Comparison of ENCODE assay signal across 31 cellular contexts in genomic region chr4:159926871-159927270, GRCh38.
DNase-seq lines count a peak whose midpoint lies in the region; ATAC-seq and TF ChIP-seq lines count a peak whose summit lies in the region.
"Had no signal": no experiment of that assay in that cellular context is flagged by ENCODE, and none has a peak within 500 bp of the region (broad histone marks: within the 10 kb centered on the region; RNA-seq: fewer than 3 reads in every experiment).

No MANE protein-coding gene starts in this region.

- H3K9me3 Mint-ChIP-seq in endodermal cell: peaks cover 62% of the 10 kb centered on the region
- peaks cover 4 to 48% (median 28%) of the 10 kb centered on the region in 9 donors for H3K9me3 Mint-ChIP-seq in naive thymus-derived CD8-positive, alpha-beta T cell

- no peak overlapping the region for H3K9ac ChIP-seq in PC-3 (ENCODE audit: low read length)
- no peak overlapping the region for H3K9ac ChIP-seq in endodermal cell (ENCODE audit: extremely low read depth, low read length, poor library complexity, severe bottlenecking)

- no peak for TF ChIP-seq CTCF in PC-3 (conservative IDR thresholded peaks at IDR 0.05; ENCODE audit: low read depth, low read length)
- no peak for TF ChIP-seq CTCF in endodermal cell (conservative IDR thresholded peaks at IDR 0.05)
- TF ChIP-seq CTCF in retinal pigment epithelial cell (conservative IDR thresholded peaks at IDR 0.05; ENCODE audit: low read depth, low read length): no peak

- 80% methylated on average over 1 of the region's 1 CpG; no CpG with 5 or more reads in 1 of the 2 experiments for WGBS in endodermal cell (ENCODE audit: insufficient coverage in 1 of 2, insufficient read length in 1 of 2), 2 experiments

- no peaks in the 10 kb centered on the region for H3K27me3 ChIP-seq in PC-3 (ENCODE audit: low read length)
- no peaks in the 10 kb centered on the region for H3K27me3 ChIP-seq in endodermal cell (ENCODE audit: control insufficient read depth, insufficient read depth, low read length, poor library complexity, severe bottlenecking)
- H3K27me3 ChIP-seq: stomach, tibial artery had no signal

- no peak overlapping the region for H3K27ac ChIP-seq in PC-3 (ENCODE audit: low read length)
- no peak overlapping the region for H3K27ac ChIP-seq in endodermal cell (ENCODE audit: low read depth, low read length)
- H3K27ac ChIP-seq: SK-N-MC, stomach, tibial artery had no signal

- no peaks in the 10 kb centered on the region for H3K79me2 ChIP-seq in PC-3 (ENCODE audit: low read length)

- H3K36me3 ChIP-seq in PC-3 (ENCODE audit: low read depth, low read length): no peaks in the 10 kb centered on the region; the same call in 1 of the 2 replicates
- no peaks in the 10 kb centered on the region for H3K36me3 ChIP-seq in endodermal cell (ENCODE audit: control insufficient read depth, insufficient read depth, low read length)
- H3K36me3 ChIP-seq: HAP-1, stomach, tibial artery had no signal

- H3K27me3 Mint-ChIP-seq in endodermal cell (ENCODE audit: insufficient read depth): no peaks in the 10 kb centered on the region
- no peaks in the 10 kb centered on the region for H3K27me3 Mint-ChIP-seq in naive thymus-derived CD8-positive, alpha-beta T cell
- H3K27me3 Mint-ChIP-seq: activated CD8-positive, alpha-beta memory T cell treated with anti-CD3 and anti-CD28 coated beads, Interleukin-2, amount 10 ng/mL, durations not matched to agents 7 days and 5 days had no signal

- CTCF ChIA-PET in PC-3 (lab: Charles Lee): no interaction called here

- peaks cover 2% of the 10 kb centered on the region for H3K36me3 Mint-ChIP-seq in endodermal cell (ENCODE audit: low read depth)
- peaks cover 0 to 16% (median 0%) of the 10 kb centered on the region in 3 donors for H3K36me3 Mint-ChIP-seq in naive thymus-derived CD8-positive, alpha-beta T cell
- H3K36me3 Mint-ChIP-seq: activated CD8-positive, alpha-beta memory T cell treated with anti-CD3 and anti-CD28 coated beads, Interleukin-2, amount 10 ng/mL, durations not matched to agents 7 days and 5 days; immature natural killer cell had no signal

- no peaks in the 10 kb centered on the region for H3K9me3 ChIP-seq in PC-3 (ENCODE audit: low read length)
- peaks cover 43% of the 10 kb centered on the region for H3K9me3 ChIP-seq in endodermal cell (ENCODE audit: control insufficient read depth, low read length)
- H3K9me3 ChIP-seq: HAP-1 had no signal

- H3K4me3 Mint-ChIP-seq in endodermal cell: no peak overlapping the region
- H3K4me3 Mint-ChIP-seq in naive thymus-derived CD8-positive, alpha-beta T cell: no peak overlapping the region
- H3K4me3 Mint-ChIP-seq: activated CD8-positive, alpha-beta memory T cell treated with anti-CD3 and anti-CD28 coated beads, Interleukin-2, amount 10 ng/mL, durations not matched to agents 7 days and 5 days; immature natural killer cell had no signal

- no peak overlapping the region for H3K4me3 ChIP-seq in PC-3 (ENCODE audit: low read length)
- peak overlapping the region; percentile 53 for H3K4me3 ChIP-seq in endodermal cell (ENCODE audit: low read length)
- H3K4me3 ChIP-seq in retinal pigment epithelial cell (ENCODE audit: low read length): no peak overlapping the region
- H3K4me3 ChIP-seq: HAP-1, K562, SK-N-MC, stomach, tibial artery had no signal

- no peak overlapping the region for H3K4me2 ChIP-seq in PC-3 (ENCODE audit: low read length)

- H3F3A ChIP-seq in PC-3 (ENCODE audit: low read length, unreplicated experiment): no peaks in the 10 kb centered on the region

- H3K4me1 Mint-ChIP-seq in endodermal cell: peaks cover 2% of the 10 kb centered on the region
- no peaks in the 10 kb centered on the region for H3K4me1 Mint-ChIP-seq in naive thymus-derived CD8-positive, alpha-beta T cell
- H3K4me1 Mint-ChIP-seq: activated CD8-positive, alpha-beta memory T cell treated with anti-CD3 and anti-CD28 coated beads, Interleukin-2, amount 10 ng/mL, durations not matched to agents 7 days and 5 days; immature natural killer cell had no signal

- no peaks in the 10 kb centered on the region for H4K20me1 ChIP-seq in PC-3 (ENCODE audit: low read length)

- H3K27ac Mint-ChIP-seq in endodermal cell: no peak overlapping the region
- H3K27ac Mint-ChIP-seq in naive thymus-derived CD8-positive, alpha-beta T cell: no peak overlapping the region
- H3K27ac Mint-ChIP-seq: activated CD8-positive, alpha-beta memory T cell treated with anti-CD3 and anti-CD28 coated beads, Interleukin-2, amount 10 ng/mL, durations not matched to agents 7 days and 5 days; immature natural killer cell had no signal

- no peak overlapping the region for H2AFZ ChIP-seq in PC-3 (ENCODE audit: low read length)

- H3K9me2 ChIP-seq in PC-3 (replicated peaks; ENCODE audit: low read length): no peaks in the 10 kb centered on the region

- ATAC-seq in PC-3 (no peak), GM19023 (IDR thresholded peaks at IDR 0.05; ENCODE audit: unreplicated experiment) (no peak), GM18867 (IDR thresholded peaks at IDR 0.05; ENCODE audit: unreplicated experiment) (no peak)
- ATAC-seq in naive thymus-derived CD8-positive, alpha-beta T cell: no peak
- ATAC-seq: activated CD8-positive, alpha-beta memory T cell treated with anti-CD3 and anti-CD28 coated beads, Interleukin-2, amount 10 ng/mL, durations not matched to agents 7 days and 5 days; K562; left lobe of liver; right cardiac atrium had no signal

- intact Hi-C loops in PC-3 (cut with micrococcal nuclease): no loop called here

- H3K4me1 ChIP-seq in PC-3 (ENCODE audit: insufficient read depth, low read length) (no peaks in the 10 kb centered on the region), endodermal cell (ENCODE audit: control insufficient read depth, insufficient read depth, low read length) (no peaks in the 10 kb centered on the region)
- H3K4me1 ChIP-seq: Caco-2, HAP-1, stomach, tibial artery had no signal

- POLR2A ChIA-PET in PC-3 (lab: Charles Lee; ENCODE audit: unreplicated experiment): no interaction called here
- POLR2A ChIA-PET in naive thymus-derived CD8-positive, alpha-beta T cell (lab: Charles Lee): no interaction called here

- BruUV-seq in PC-3 (replicated peaks; lab: Mats Ljungman, UMichigan): no TSS peak

- DNase-seq in H4 (ENCODE audit: low spot score) (peak; percentile 8), PC-3 (peak; percentile 7), endodermal cell (no peak), retinal pigment epithelial cell (ENCODE audit: low read depth) (peak; percentile 42), NCI-H2227 (lab: John Stamatoyannopoulos, UW; ENCODE audit: unreplicated experiment) (no peak)
- DNase-seq in naive thymus-derived CD8-positive, alpha-beta T cell: no peak
- DNase-seq: activated CD4-positive, alpha-beta T cell treated with anti-CD3 and anti-CD28 coated beads, Interleukin-2, amount 50 U/mL, for 1 hour; activated CD4-positive, CD25-positive, alpha-beta regulatory T cell; activated CD8-positive, alpha-beta memory T cell treated with anti-CD3 and anti-CD28 coated beads, Interleukin-2, amount 10 ng/mL, durations not matched to agents 7 days and 5 days; activated naive CD4-positive, alpha-beta T cell treated with Interleukin-2 at 50 U/mL for 16 hours; C1 segment of cervical spinal cord; Caco-2; DMS53; immature natural killer cell; mesendoderm; NCI-H1417 treated with DMSO at 0.1 percent for 48 hours; NCI-H2029 treated with DMSO at 0.1 percent for 48 hours; NCI-H524 treated with DMSO at 0.1 percent for 48 hours; OCI-M1; right cardiac atrium; stimulated activated CD4-positive, alpha-beta T cell treated with anti-CD3 and anti-CD28 coated beads, Interleukin-12 subunit alpha, Interleukin-12 subunit beta, amount 100 ng/mL, for 4 hours; stimulated activated CD4-positive, alpha-beta T cell treated with anti-CD3 and anti-CD28 coated beads, Interleukin-2, amount 100 ng/mL, for 48 hours; stomach; T-helper 1 cell; tibial artery had no signal

Comparison
In these comparisons a context has a peak if more than half of its experiments do, and no peak if none do; other contexts are left out.
1. DNase-seq: peak in H4 (single experiment), PC-3 (single experiment) and retinal pigment epithelial cell (single experiment); none in endodermal cell (single experiment), naive thymus-derived CD8-positive, alpha-beta T cell (0 of 10) and NCI-H2227 (single experiment).